ENCODE assay signal across 22 cellular contexts in the genomic region with DNA sequence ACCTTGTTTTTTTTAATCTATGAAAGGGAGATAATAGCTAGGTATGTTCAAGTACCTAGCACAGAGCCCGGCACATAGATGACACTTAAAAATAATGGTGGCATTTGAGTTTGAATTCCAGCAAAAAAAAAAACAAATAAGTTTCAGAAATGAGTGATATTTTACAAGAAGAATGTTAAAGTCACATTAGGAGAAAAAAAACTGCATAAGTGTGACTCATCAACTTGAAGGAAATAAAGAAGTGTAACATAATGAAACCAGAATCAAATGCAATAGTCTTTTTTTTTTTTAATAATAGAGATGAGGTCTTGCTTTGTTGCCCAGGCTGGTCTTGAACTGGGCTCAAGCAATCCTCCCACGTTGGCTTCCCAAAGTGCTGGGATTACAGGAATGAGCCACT. TPM values are rescaled to one million over a fixed set of nuclear protein-coding genes. Genes with fewer than 3 reads are reported as not detected.
"Had no signal": no experiment of that assay in that cellular context is flagged by ENCODE, and none has a peak within 500 bp of the region (broad histone marks: within the 10 kb centered on the region; RNA-seq: fewer than 3 reads in every experiment).

No MANE protein-coding gene starts in this region.

- H3K4me3 Mint-ChIP-seq: activated CD4-positive, alpha-beta memory T cell treated with anti-CD3 and anti-CD28 coated beads, Interleukin-2, amount 10 ng/mL, durations not matched to agents 7 days and 5 days; activated naive CD8-positive, alpha-beta T cell; neural crest cell; stimulated activated naive CD8-positive, alpha-beta T cell treated with anti-CD3 and anti-CD28 coated beads, Interleukin-15, amount 100 ng/mL, for 72 hours had no signal

- DNase-seq: activated CD4-positive, alpha-beta memory T cell treated with anti-CD3 and anti-CD28 coated beads, Interleukin-2, amount 10 ng/mL, durations not matched to agents 7 days and 5 days; activated CD4-positive, alpha-beta T cell treated with anti-CD3 and anti-CD28 coated beads for 4 hours; activated effector memory CD4-positive, alpha-beta T cell treated with anti-CD3 and anti-CD28 coated beads, Interleukin-2, amount 50 U/mL, for 16 hours; activated T-cell treated with anti-CD3 and anti-CD28 coated beads, Interleukin-2, amount 50 U/mL, for 48 hours; amygdala; dorsolateral prefrontal cortex; islet precursor cell; midbrain; spleen; stimulated activated naive CD8-positive, alpha-beta T cell treated with anti-CD3 and anti-CD28 coated beads, Interleukin-15, amount 100 ng/mL, for 72 hours; T-helper 2 cell had no signal

- H3K36me3 ChIP-seq: esophagus muscularis mucosa, spleen, upper lobe of left lung had no signal

- H3K27ac ChIP-seq: dorsolateral prefrontal cortex, esophagus muscularis mucosa, spleen, upper lobe of left lung had no signal

- H3K9me3 ChIP-seq: esophagus muscularis mucosa, spleen, upper lobe of left lung had no signal

- H3K4me1 ChIP-seq: esophagus muscularis mucosa, spleen, upper lobe of left lung had no signal

- H3K9me3 Mint-ChIP-seq: activated CD4-positive, alpha-beta memory T cell treated with anti-CD3 and anti-CD28 coated beads, Interleukin-2, amount 10 ng/mL, durations not matched to agents 7 days and 5 days; neural crest cell; stimulated activated naive CD8-positive, alpha-beta T cell treated with anti-CD3 and anti-CD28 coated beads, Interleukin-15, amount 100 ng/mL, for 72 hours had no signal

- H3K27me3 ChIP-seq: dorsolateral prefrontal cortex, esophagus muscularis mucosa, spleen, upper lobe of left lung had no signal

- H3K4me1 Mint-ChIP-seq: activated CD4-positive, alpha-beta memory T cell treated with anti-CD3 and anti-CD28 coated beads, Interleukin-2, amount 10 ng/mL, durations not matched to agents 7 days and 5 days; neural crest cell; stimulated activated naive CD8-positive, alpha-beta T cell treated with anti-CD3 and anti-CD28 coated beads, Interleukin-15, amount 100 ng/mL, for 72 hours had no signal

- ATAC-seq: left lobe of liver; sciatic nerve; stimulated activated naive CD8-positive, alpha-beta T cell treated with anti-CD3 and anti-CD28 coated beads, Interleukin-15, amount 100 ng/mL, for 72 hours had no signal

- H3K4me3 ChIP-seq: dorsolateral prefrontal cortex, esophagus muscularis mucosa, spleen, upper lobe of left lung had no signal

- H3K27me3 Mint-ChIP-seq: activated CD4-positive, alpha-beta memory T cell treated with anti-CD3 and anti-CD28 coated beads, Interleukin-2, amount 10 ng/mL, durations not matched to agents 7 days and 5 days; stimulated activated naive CD8-positive, alpha-beta T cell treated with anti-CD3 and anti-CD28 coated beads, Interleukin-15, amount 100 ng/mL, for 72 hours had no signal

RNA-seq across cellular contexts. Expression of a gene that starts 17.1 kb away (rescaled TPM):
- total RNA-seq: activated CD4-positive, alpha-beta memory T cell treated with anti-CD3 and anti-CD28 coated beads, Interleukin-2, amount 10 ng/mL, durations not matched to agents 7 days and 5 days; chondrocyte; left lobe of liver; lung microvascular endothelial cell; neural crest cell; osteocyte; pulmonary artery endothelial cell; sciatic nerve; temporal lobe had no signal
